In the genomic region with DNA sequence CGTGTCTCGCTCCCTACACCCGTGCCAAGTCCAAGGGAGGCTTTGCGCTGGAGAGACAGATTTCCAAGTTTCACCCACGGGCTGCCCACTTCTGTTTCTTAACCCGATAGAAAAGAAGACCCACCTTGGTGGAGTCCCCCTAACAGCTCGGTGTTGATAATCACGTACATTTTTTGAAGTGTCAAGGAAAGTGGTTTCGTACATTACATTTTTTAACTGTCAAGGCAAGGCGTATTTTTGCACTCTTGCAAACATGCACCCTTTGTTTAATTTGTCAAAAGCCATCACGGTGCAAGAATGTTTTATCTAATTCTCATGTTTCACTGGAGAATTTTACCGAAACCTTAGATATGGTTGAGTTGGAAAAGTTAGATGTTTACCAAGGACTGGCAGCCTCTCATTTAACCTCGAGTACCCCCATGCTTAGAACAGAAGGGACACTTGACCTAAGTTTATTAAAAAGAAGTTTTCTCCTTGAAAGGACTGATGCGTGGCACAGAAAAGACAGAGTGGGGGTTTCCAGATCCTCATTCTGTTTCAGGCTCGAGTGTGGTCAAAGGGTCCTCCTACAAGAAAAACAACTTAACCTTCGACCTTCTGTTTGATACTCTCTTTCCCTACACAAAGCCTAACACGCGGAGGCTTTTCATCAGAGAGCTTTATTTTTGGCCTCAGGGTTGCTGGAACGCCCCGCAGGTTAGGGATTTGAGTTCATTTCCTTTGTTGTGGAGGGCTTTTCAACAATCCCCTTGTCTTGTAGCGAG, we compare ENCODE assay signal across 8 cellular contexts. TPM values are rescaled to one million over a fixed set of nuclear protein-coding genes. Genes with fewer than 3 reads are reported as not detected.
DNase-seq lines count a peak whose midpoint lies in the region; ATAC-seq and TF ChIP-seq lines count a peak whose summit lies in the region.
"Had no signal": no experiment of that assay in that cellular context is flagged by ENCODE, and none has a peak within 500 bp of the region (broad histone marks: within the 10 kb centered on the region; RNA-seq: fewer than 3 reads in every experiment).

No MANE protein-coding gene starts in this region.

- H3K36me3 ChIP-seq in hepatocyte (replicated peaks; ENCODE audit: insufficient read depth, low read depth) (no peaks in the 10 kb centered on the region), skeletal muscle satellite cell (ENCODE audit: insufficient read depth, low read length) (no peaks in the 10 kb centered on the region)

- H3K4me2 ChIP-seq in hepatocyte (peak overlapping the region; percentile 81), skeletal muscle satellite cell (ENCODE audit: low read length) (peak overlapping the region; percentile 89)

- ATAC-seq in HG02938 (IDR thresholded peaks at IDR 0.05; ENCODE audit: unreplicated experiment) = no peak
- ATAC-seq in GM19397 (IDR thresholded peaks at IDR 0.05; ENCODE audit: unreplicated experiment) = no peak
- no peak for ATAC-seq in HG02884 (IDR thresholded peaks at IDR 0.05; ENCODE audit: unreplicated experiment)

- peak overlapping the region; percentile 36 for H2AFZ ChIP-seq in hepatocyte

- TF ChIP-seq CTCF in HFF-Myc (IDR thresholded peaks at IDR 0.05; ENCODE audit: low read depth, low read length, missing control alignments) (no peak), VCaP (conservative IDR thresholded peaks at IDR 0.05) (peak; percentile 23; the same call in 1 of the 2 replicates), hepatocyte (IDR thresholded peaks at IDR 0.05; ENCODE audit: poor library complexity) (no peak)

- WGBS in hepatocyte (ENCODE audit: low lambda C conversion rate, missing lambda C conversion rate) = 5% methylated on average over 21 of the region's 21 CpGs

- no peaks in the 10 kb centered on the region for H3K9me2 ChIP-seq in hepatocyte (replicated peaks; ENCODE audit: insufficient read depth)

- DNase-seq in HFF-Myc (ENCODE audit: extremely low read depth, low read depth) = no peak
- DNase-seq in hepatocyte (ENCODE audit: low spot score) = no peak

- peaks cover 42% of the 10 kb centered on the region for H3K4me1 ChIP-seq in hepatocyte (ENCODE audit: insufficient read depth)
- H3K4me1 ChIP-seq in skeletal muscle satellite cell (ENCODE audit: control insufficient read depth, insufficient read depth, low read length) = peaks cover 60% of the 10 kb centered on the region

- H3K27me3 ChIP-seq in hepatocyte (no peaks in the 10 kb centered on the region), skeletal muscle satellite cell (ENCODE audit: control insufficient read depth, insufficient read depth, low read length) (peaks cover 4% of the 10 kb centered on the region)

- H4K20me1 ChIP-seq in hepatocyte (ENCODE audit: insufficient read depth, poor library complexity, severe bottlenecking) = no peaks in the 10 kb centered on the region

- H3K79me2 ChIP-seq in hepatocyte = peaks cover 15% of the 10 kb centered on the region

- peak overlapping the region; percentile 35; the same call in 1 of the 2 replicates for H3K27ac ChIP-seq in VCaP
- peak overlapping the region; percentile 81 for H3K27ac ChIP-seq in hepatocyte

- peak overlapping the region; percentile 53 for H3K4me3 ChIP-seq in HFF-Myc (replicated peaks; ENCODE audit: low read depth, low read length)
- H3K4me3 ChIP-seq in hepatocyte = peak overlapping the region; percentile 49
- peak overlapping the region; percentile 74 for H3K4me3 ChIP-seq in skeletal muscle satellite cell (ENCODE audit: low read length)

- H3K9ac ChIP-seq in skeletal muscle satellite cell (ENCODE audit: low read depth, low read length) = peak overlapping the region; percentile 64

- H3K9me3 ChIP-seq in hepatocyte (ENCODE audit: low read depth) = no peaks in the 10 kb centered on the region
- H3K9me3 ChIP-seq in skeletal muscle satellite cell (replicated peaks; ENCODE audit: low read length) = no peaks in the 10 kb centered on the region

RNA-seq across cellular contexts. Expression of a gene that starts 0.9 kb away (rescaled TPM):
- 23.6 and 35.7 TPM in 2 replicates for total RNA-seq in hepatocyte
- 24.9 and 27.4 TPM in 2 replicates for polyA plus RNA-seq in hepatocyte
- total RNA-seq in skeletal muscle satellite cell (2012; rRNA removed) = 17.2 and 32.8 TPM in 2 replicates
- total RNA-seq: activated CD8-positive, alpha-beta memory T cell treated with anti-CD3 and anti-CD28 coated beads for 36 hours had no signal

RNA-seq across cellular contexts. Expression of a gene that starts 40.5 kb away (rescaled TPM):
- 16.2 and 16.8 TPM in 2 replicates for total RNA-seq in hepatocyte
- polyA plus RNA-seq in hepatocyte = 11.1 and 14.8 TPM in 2 replicates
- 25.9 and 26.2 TPM in 2 replicates for total RNA-seq in skeletal muscle satellite cell (2012; rRNA removed)
